In the genomic region with DNA sequence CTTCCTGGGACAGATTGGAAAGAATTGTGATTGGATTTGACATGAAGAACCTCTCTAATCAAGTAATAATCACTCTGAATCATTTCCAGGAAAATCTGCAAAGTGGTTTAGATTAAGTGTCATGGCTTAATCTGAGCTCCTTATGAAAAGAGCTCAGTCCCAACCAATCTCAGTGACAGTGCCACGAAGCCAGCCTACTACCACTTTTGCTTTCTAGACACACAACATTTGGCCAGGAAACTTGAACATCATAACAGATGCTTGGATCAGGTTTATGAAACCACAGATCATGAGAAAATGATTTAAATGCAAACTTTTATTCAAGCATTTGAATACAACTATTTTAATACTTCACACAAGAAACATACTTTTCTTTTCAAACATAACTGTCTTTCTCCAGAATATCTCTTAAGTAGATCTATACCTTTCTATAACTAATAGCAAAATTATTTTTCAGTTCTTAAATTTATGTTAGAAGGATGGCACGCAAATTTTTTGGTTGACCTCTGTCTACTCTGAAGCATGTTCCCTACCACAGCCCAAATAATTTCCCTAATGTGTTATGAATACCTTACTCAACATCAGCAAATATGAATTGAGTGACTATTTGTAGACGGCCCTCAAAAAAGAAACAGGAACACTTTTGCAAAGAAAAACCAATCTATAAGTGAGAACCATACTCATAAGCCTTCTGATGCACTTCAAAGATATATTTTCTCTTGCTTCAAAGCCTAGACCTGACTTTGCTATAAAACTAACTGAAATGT, we compare ENCODE assay signal across 19 cellular contexts.
DNase-seq lines count a peak whose midpoint lies in the region; ATAC-seq, FAIRE-seq and TF ChIP-seq lines count a peak whose summit lies in the region.
"Had no signal": no experiment of that assay in that cellular context is flagged by ENCODE, and none has a peak within 500 bp of the region (broad histone marks: within the 10 kb centered on the region; RNA-seq: fewer than 3 reads in every experiment).

No MANE protein-coding gene starts in this region.

- H3K36me3 Mint-ChIP-seq in astrocyte (ENCODE audit: low read depth, unreplicated experiment), result no peaks in the 10 kb centered on the region
- no peaks in the 10 kb centered on the region for H3K36me3 Mint-ChIP-seq in endodermal cell (ENCODE audit: low read depth)
- H3K36me3 Mint-ChIP-seq: T-cell had no signal

- H3K27me3 ChIP-seq in astrocyte (ENCODE audit: insufficient read depth, low read length), result no peaks in the 10 kb centered on the region
- H3K27me3 ChIP-seq in skeletal muscle satellite cell (ENCODE audit: control insufficient read depth, insufficient read depth, low read length), result peaks cover 11% of the 10 kb centered on the region
- no peaks in the 10 kb centered on the region for H3K27me3 ChIP-seq in endodermal cell (ENCODE audit: control insufficient read depth, insufficient read depth, low read length, poor library complexity, severe bottlenecking)
- H3K27me3 ChIP-seq: BE2C had no signal

- H3K4me1 Mint-ChIP-seq in astrocyte (ENCODE audit: low read depth, unreplicated experiment), result peaks cover 18% of the 10 kb centered on the region
- no peaks in the 10 kb centered on the region for H3K4me1 Mint-ChIP-seq in endodermal cell
- H3K4me1 Mint-ChIP-seq: T-cell had no signal

- no peaks in the 10 kb centered on the region for H3K9me3 ChIP-seq in astrocyte (ENCODE audit: insufficient read depth, low read depth, low read length)
- no peaks in the 10 kb centered on the region for H3K9me3 ChIP-seq in skeletal muscle satellite cell (replicated peaks; ENCODE audit: low read length)
- H3K9me3 ChIP-seq in endodermal cell (ENCODE audit: control insufficient read depth, low read length), result no peaks in the 10 kb centered on the region
- H3K9me3 ChIP-seq: BE2C had no signal

- H2AFZ ChIP-seq in astrocyte (ENCODE audit: low read depth, low read length), result no peak overlapping the region
- H2AFZ ChIP-seq: PC-9 had no signal

- WGBS in endodermal cell (ENCODE audit: insufficient coverage in 1 of 2, insufficient read length in 1 of 2), 2 experiments, result 75 to 88% methylated on average over 2 to 3 of the region's 3 CpGs

- H3K4me2 ChIP-seq in astrocyte (ENCODE audit: low read length), result peak overlapping the region; percentile 9
- H3K4me2 ChIP-seq in skeletal muscle satellite cell (ENCODE audit: low read length), result peak overlapping the region; percentile 16
- H3K4me2 ChIP-seq: PC-9 had no signal

- H3K4me3 ChIP-seq in astrocyte (ENCODE audit: insufficient read depth, low read depth, low read length), result no peak overlapping the region
- H3K4me3 ChIP-seq in skeletal muscle satellite cell (ENCODE audit: low read length), result no peak overlapping the region
- no peak overlapping the region for H3K4me3 ChIP-seq in endodermal cell (ENCODE audit: low read length)
- H3K4me3 ChIP-seq: PC-9, SK-N-MC had no signal

- H3K27ac ChIP-seq in astrocyte (ENCODE audit: low read depth, low read length) (no peak overlapping the region), endodermal cell (ENCODE audit: low read depth, low read length) (no peak overlapping the region)
- H3K27ac ChIP-seq: PC-9, SK-N-MC had no signal

- peak; percentile 41 for DNase-seq in NCI-H526 treated with DMSO at 0.1 percent for 48 hours (lab: John Stamatoyannopoulos, UW)
- no peak for DNase-seq in astrocyte (ENCODE audit: low read depth)
- DNase-seq in endodermal cell, result no peak
- no peak for DNase-seq in NCI-H1694 (lab: John Stamatoyannopoulos, UW)
- DNase-seq: BE2C; Calu3; CD4-positive, alpha-beta T cell; DND-41; GDM1; KBM-7; NCI-H1092; T-cell had no signal

- H3K4me1 ChIP-seq in astrocyte (ENCODE audit: insufficient read depth, low read length) (peaks cover 7% of the 10 kb centered on the region), skeletal muscle satellite cell (ENCODE audit: control insufficient read depth, insufficient read depth, low read length) (peaks cover 15% of the 10 kb centered on the region), endodermal cell (ENCODE audit: control insufficient read depth, insufficient read depth, low read length) (no peaks in the 10 kb centered on the region)
- H3K4me1 ChIP-seq: BE2C had no signal

- H4K20me1 ChIP-seq in astrocyte (ENCODE audit: insufficient read depth, low read length), result no peaks in the 10 kb centered on the region

- H3K4me3 Mint-ChIP-seq in astrocyte (ENCODE audit: unreplicated experiment) (no peak overlapping the region), endodermal cell (no peak overlapping the region)
- H3K4me3 Mint-ChIP-seq: CD4-positive, alpha-beta T cell; T-cell had no signal

- H3K9me3 Mint-ChIP-seq in astrocyte (ENCODE audit: unreplicated experiment) (no peaks in the 10 kb centered on the region), endodermal cell (no peaks in the 10 kb centered on the region)

- peak overlapping the region; percentile 97 for H3K27ac Mint-ChIP-seq in astrocyte (ENCODE audit: unreplicated experiment)
- no peak overlapping the region for H3K27ac Mint-ChIP-seq in endodermal cell
- H3K27ac Mint-ChIP-seq: CD4-positive, alpha-beta T cell; T-cell had no signal

- TF ChIP-seq CTCF in astrocyte (IDR thresholded peaks at IDR 0.05; ENCODE audit: insufficient read depth, low read depth, low read length), result no peak
- TF ChIP-seq CTCF in endodermal cell (conservative IDR thresholded peaks at IDR 0.05), result no peak

- FAIRE-seq in astrocyte (lab: Jason Lieb, UNC), result no peak
- FAIRE-seq: GM12892, H1 had no signal

- H3K9ac ChIP-seq in astrocyte (ENCODE audit: low read length), result no peak overlapping the region
- no peak overlapping the region for H3K9ac ChIP-seq in skeletal muscle satellite cell (ENCODE audit: low read depth, low read length)
- no peak overlapping the region for H3K9ac ChIP-seq in endodermal cell (ENCODE audit: extremely low read depth, low read length, poor library complexity, severe bottlenecking)

- peak; percentile 56 for ATAC-seq in GM19463 (IDR thresholded peaks at IDR 0.05; ENCODE audit: unreplicated experiment)
- no peak for ATAC-seq in HG02798 (IDR thresholded peaks at IDR 0.05; ENCODE audit: poor library complexity, unreplicated experiment)
- ATAC-seq: T-cell had no signal

- no peaks in the 10 kb centered on the region for H3K27me3 Mint-ChIP-seq in astrocyte (ENCODE audit: low read depth, unreplicated experiment)
- H3K27me3 Mint-ChIP-seq in endodermal cell (ENCODE audit: insufficient read depth), result no peaks in the 10 kb centered on the region
- H3K27me3 Mint-ChIP-seq: CD4-positive, alpha-beta T cell; T-cell had no signal

- H3K79me2 ChIP-seq in astrocyte (ENCODE audit: insufficient read depth, low read length), result no peaks in the 10 kb centered on the region

- H3K36me3 ChIP-seq in astrocyte (ENCODE audit: insufficient read depth, low read length) (no peaks in the 10 kb centered on the region), skeletal muscle satellite cell (ENCODE audit: insufficient read depth, low read length) (no peaks in the 10 kb centered on the region), endodermal cell (ENCODE audit: control insufficient read depth, insufficient read depth, low read length) (no peaks in the 10 kb centered on the region)
- H3K36me3 ChIP-seq: BE2C had no signal
